In genomic region chr1:48776400-48777218, GRCh38 we compare ENCODE assay signal across 8 cellular contexts. TPM values are rescaled to one million over a fixed set of nuclear protein-coding genes. Genes with fewer than 3 reads are reported as not detected.
DNase-seq lines count a peak whose midpoint lies in the region; ATAC-seq and TF ChIP-seq lines count a peak whose summit lies in the region.

Gene BEND5 (minus strand): TSS chr1:48776891. CDS start chr1:48776831, 60 bp downstream.

- DNase-seq in Caco-2 (no peak), MG63 (peak; percentile 10), T-helper 22 cell (ENCODE audit: low read depth) (peak; percentile 12), caudate nucleus (lab: John Stamatoyannopoulos, UW) (peak in 58 of 61 donors; percentile 4 to 91 (median 64)), kidney glomerular epithelial cell (lab: John Stamatoyannopoulos, UW) (peak; percentile 19), COLO829 (ENCODE audit: low spot score) (no peak)
- peak; percentile 59 for DNase-seq in stimulated activated CD4-positive, alpha-beta T cell treated with anti-CD3 and anti-CD28 coated beads, Interleukin-15, amount 100 ng/mL, for 24 hours

- CTCF ChIA-PET in Caco-2 (lab: Charles Lee), result no interaction called here

- H3K4me1 ChIP-seq in Caco-2, result peaks cover 11% of the 10 kb centered on the region

- no peaks in the 10 kb centered on the region for H3K9me3 ChIP-seq in Caco-2
- no peaks in the 10 kb centered on the region for H3K9me3 ChIP-seq in MG63

- H3K27me3 ChIP-seq in Caco-2 (replicated peaks; ENCODE audit: control insufficient read depth, insufficient read depth, low read length) (no peaks in the 10 kb centered on the region), MG63 (no peaks in the 10 kb centered on the region)

- peaks cover 11% of the 10 kb centered on the region for H3K9me3 Mint-ChIP-seq in Caco-2 (ENCODE audit: unreplicated experiment)

- no peak within 1 kb of the TSS for H3K4me3 ChIP-seq in Caco-2 (ENCODE audit: low read depth, low read length)
- peak within 1 kb of the TSS; percentile 32 for H3K4me3 ChIP-seq in MG63

- no peak for ATAC-seq in HG02981 (IDR thresholded peaks at IDR 0.05; ENCODE audit: unreplicated experiment)

- TF ChIP-seq CTCF in Caco-2 (IDR thresholded peaks at IDR 0.05; ENCODE audit: insufficient read depth in 1 of 2, low read depth in 1 of 2, low read length in 1 of 2, severe bottlenecking in 1 of 2, unreplicated experiment in 1 of 2), result no peak

- POLR2A ChIA-PET in Caco-2 (lab: Charles Lee), result no interaction called here

- H3K4me1 Mint-ChIP-seq in Caco-2 (ENCODE audit: low read depth, unreplicated experiment), result peaks cover 24% of the 10 kb centered on the region

- H3K4me3 Mint-ChIP-seq in Caco-2 (ENCODE audit: unreplicated experiment), result peak within 1 kb of the TSS; percentile 9

- intact Hi-C loops in Caco-2 (cut with micrococcal nuclease; ENCODE audit: unreplicated experiment), result no loop called here

- no TSS peak for BruUV-seq in Caco-2 (replicated peaks; lab: Mats Ljungman, UMichigan)

- peak within 1 kb of the TSS; percentile 63 for H3K27ac ChIP-seq in caudate nucleus (ENCODE audit: low read depth, low read length)

- H3K36me3 Mint-ChIP-seq in Caco-2 (ENCODE audit: insufficient read depth, unreplicated experiment), result no peaks in the 10 kb centered on the region

- H3K27me3 Mint-ChIP-seq in Caco-2 (ENCODE audit: insufficient read depth, unreplicated experiment), result peaks cover 3% of the 10 kb centered on the region

- H3K27ac Mint-ChIP-seq in Caco-2 (ENCODE audit: unreplicated experiment), result peak within 1 kb of the TSS; percentile 24

- H3K36me3 ChIP-seq in Caco-2 (ENCODE audit: control insufficient read depth, insufficient read depth, low read length) (no peaks in the 10 kb centered on the region), MG63 (no peaks in the 10 kb centered on the region)

RNA-seq across cellular contexts. Expression of gene BEND5, which starts in this region (rescaled TPM):
- 0.57 TPM in 1 of 2 replicates, not detected in the other for total RNA-seq in Caco-2 (2022)
- not detected in 2 replicates for total RNA-seq in MG63 (2014; rRNA removed; shearing (Covaris generic); ENCODE audit: low replicate concordance)

Comparison
In these comparisons a context has a peak if more than half of its experiments do, and no peak if none do; other contexts are left out.
1. Peak in DNase-seq and H3K4me3 ChIP-seq in MG63; RNA of the gene not detected or under 1 TPM.
2. DNase-seq: peak in T-helper 22 cell (single experiment), caudate nucleus (58 of 61), kidney glomerular epithelial cell (single experiment) and stimulated activated CD4-positive, alpha-beta T cell treated with anti-CD3 and anti-CD28 coated beads, Interleukin-15, amount 100 ng/mL, for 24 hours (single experiment); none in Caco-2 (0 of 2) and COLO829 (single experiment).